ENCODE assay signal across 21 cellular contexts in genomic region chr11:85740464-85741400, GRCh38. TPM values are rescaled to one million over a fixed set of nuclear protein-coding genes. Genes with fewer than 3 reads are reported as not detected.
DNase-seq lines count a peak whose midpoint lies in the region; ATAC-seq and TF ChIP-seq lines count a peak whose summit lies in the region.
"Had no signal": no experiment of that assay in that cellular context is flagged by ENCODE, and none has a peak within 500 bp of the region (broad histone marks: within the 10 kb centered on the region; RNA-seq: fewer than 3 reads in every experiment).

No MANE protein-coding gene starts in this region.

- BruUV-seq in mammary epithelial cell (replicated peaks; lab: Mats Ljungman, UMichigan), result no TSS peak

- H3K4ac ChIP-seq in trophoblast cell (ENCODE audit: low read depth, low read length), result no peak overlapping the region

- in situ Hi-C loops in mammary epithelial cell (cut with MboI; ENCODE audit: low sequenced_read_pairs in 2 of 2), result no loop called here

- intact Hi-C loops in mammary epithelial cell (cut with micrococcal nuclease), result no loop called here

- no peak for TF ChIP-seq CTCF in DND-41 (IDR thresholded peaks at IDR 0.05; ENCODE audit: borderline replicate concordance, extremely low read depth, low read length, poor library complexity, severe bottlenecking)
- no peak for TF ChIP-seq CTCF in RWPE2 (IDR thresholded peaks at IDR 0.05; ENCODE audit: poor library complexity, severe bottlenecking)
- no peak for TF ChIP-seq CTCF in mammary epithelial cell (conservative IDR thresholded peaks at IDR 0.05 in 1 of 2, IDR thresholded peaks at IDR 0.05 in 1 of 2; ENCODE audit: extremely low read depth in 1 of 2, insufficient read depth in 1 of 2, low read depth in 1 of 2, low read length in 2 of 2)

- H3K4me2 ChIP-seq in DND-41 (ENCODE audit: insufficient read depth, low read length) (no peak overlapping the region), trophoblast cell (ENCODE audit: low read length) (no peak overlapping the region), mammary epithelial cell (ENCODE audit: insufficient read depth, low read depth, low read length) (no peak overlapping the region)

- dilution Hi-C loops in mammary epithelial cell (cut with HindIII; ENCODE audit: low sequenced_read_pairs), result no loop called here

- H3K9ac ChIP-seq in DND-41 (ENCODE audit: low read depth, low read length) (no peak overlapping the region), trophoblast cell (ENCODE audit: low read length) (no peak overlapping the region), mammary epithelial cell (ENCODE audit: insufficient read depth, low read length) (no peak overlapping the region)

- no peak for DNase-seq in DND-41
- DNase-seq in RWPE2 (ENCODE audit: low spot score), result no peak
- DNase-seq in dedifferentiated amniotic fluid mesenchymal stem cell (ENCODE audit: extremely low spot score), result peak; percentile 36
- peak; percentile 21 to 82 for DNase-seq in trophoblast cell
- DNase-seq in DMS153 (lab: John Stamatoyannopoulos, UW), result no peak
- DNase-seq in mammary epithelial cell, result no peak
- no peak for DNase-seq in HPDE6-E6E7 (ENCODE audit: extremely low spot score)
- DNase-seq: activated effector memory CD4-positive, alpha-beta T cell treated with anti-CD3 and anti-CD28 coated beads, Interleukin-2, amount 50 U/mL, for 16 hours; DMS53; gastrocnemius medialis; HFFc6; lower lobe of right lung; MG63; NCI-H187; NCI-H510A treated with DMSO at 0.1 percent for 48 hours; nephron progenitor cell; OCI-M1; WERI-Rb-1 had no signal

- no peak overlapping the region for H2BK120ac ChIP-seq in trophoblast cell (ENCODE audit: insufficient read depth, low read length, poor library complexity)

- H3K4me1 ChIP-seq in DND-41 (ENCODE audit: insufficient read depth, low read length), result no peaks in the 10 kb centered on the region
- peaks cover 14% of the 10 kb centered on the region for H3K4me1 ChIP-seq in RWPE2 (ENCODE audit: insufficient read depth, poor library complexity, severe bottlenecking)
- peaks cover 2% of the 10 kb centered on the region in 2 experiments for H3K4me1 ChIP-seq in trophoblast cell (ENCODE audit: control insufficient read depth in 1 of 2, insufficient read depth in 2 of 2, low read length in 2 of 2)
- H3K4me1 ChIP-seq in mammary epithelial cell (ENCODE audit: insufficient read depth, low read length), result peaks cover 18% of the 10 kb centered on the region
- H3K4me1 ChIP-seq: ascending aorta had no signal

- H3K79me1 ChIP-seq in trophoblast cell (ENCODE audit: low read length), result no peaks in the 10 kb centered on the region

- H3K27me3 ChIP-seq in DND-41 (ENCODE audit: insufficient read depth, low read length, poor library complexity) (peaks cover 96% of the 10 kb centered on the region), RWPE2 (ENCODE audit: insufficient read depth, poor library complexity, severe bottlenecking) (no peaks in the 10 kb centered on the region), trophoblast cell (ENCODE audit: insufficient read depth, low read length) (no peaks in the 10 kb centered on the region), mammary epithelial cell (ENCODE audit: insufficient read depth, low read length) (no peaks in the 10 kb centered on the region)
- H3K27me3 ChIP-seq: ascending aorta, gastrocnemius medialis, MG63, right atrium auricular region had no signal

- H3K23ac ChIP-seq in trophoblast cell (ENCODE audit: low read length), result no peak overlapping the region

- no peak overlapping the region for H4K91ac ChIP-seq in trophoblast cell (ENCODE audit: low read depth, low read length)

- no peak overlapping the region for H4K8ac ChIP-seq in trophoblast cell (ENCODE audit: low read depth, low read length)

- no CpG with 5 or more reads among the region's 4 CpGs for WGBS in trophoblast cell (ENCODE audit: extremely low coverage, insufficient coverage, insufficient read length)
- 52% methylated on average over 4 of the region's 4 CpGs for WGBS in mammary epithelial cell (ENCODE audit: low coverage, missing lambda C conversion rate)

- H2AK5ac ChIP-seq in trophoblast cell (ENCODE audit: low read length), result no peak overlapping the region

- no peaks in the 10 kb centered on the region for H3K79me2 ChIP-seq in DND-41 (ENCODE audit: insufficient read depth, low read length)
- H3K79me2 ChIP-seq in trophoblast cell (ENCODE audit: control insufficient read depth, insufficient read depth, low read length, poor library complexity), result no peaks in the 10 kb centered on the region
- no peaks in the 10 kb centered on the region for H3K79me2 ChIP-seq in mammary epithelial cell (ENCODE audit: insufficient read depth, low read length)

- H3K9me3 ChIP-seq in DND-41 (ENCODE audit: insufficient read depth, low read length, severe bottlenecking) (no peaks in the 10 kb centered on the region), RWPE2 (ENCODE audit: severe bottlenecking) (no peaks in the 10 kb centered on the region), trophoblast cell (ENCODE audit: insufficient read depth, low read depth, low read length) (no peaks in the 10 kb centered on the region), mammary epithelial cell (replicated peaks; ENCODE audit: insufficient read depth, low read length) (no peaks in the 10 kb centered on the region)
- H3K9me3 ChIP-seq: ascending aorta, gastrocnemius medialis, lower lobe of right lung, MG63, right atrium auricular region had no signal

- H3K36me3 ChIP-seq in DND-41 (ENCODE audit: insufficient read depth, low read length) (no peaks in the 10 kb centered on the region), RWPE2 (ENCODE audit: low read depth) (no peaks in the 10 kb centered on the region), trophoblast cell (ENCODE audit: control insufficient read depth in 1 of 2, insufficient read depth in 2 of 2, low read length in 2 of 2) (no peaks in the 10 kb centered on the region), mammary epithelial cell (ENCODE audit: insufficient read depth, low read length) (no peaks in the 10 kb centered on the region)
- H3K36me3 ChIP-seq: ascending aorta, gastrocnemius medialis, lower lobe of right lung, MG63, right atrium auricular region, WERI-Rb-1 had no signal

- no peak overlapping the region for H2BK5ac ChIP-seq in trophoblast cell (ENCODE audit: low read depth, low read length, poor library complexity)

- H3K4me3 ChIP-seq in DND-41 (ENCODE audit: low read depth in 1 of 2, low read length in 2 of 2) (no peak overlapping the region), RWPE2 (ENCODE audit: severe bottlenecking) (no peak overlapping the region), trophoblast cell (ENCODE audit: low read depth, low read length) (no peak overlapping the region), mammary epithelial cell (replicated peaks in 1 of 3; ENCODE audit: insufficient read depth in 1 of 3, low read depth in 2 of 3, low read length in 3 of 3) (no peak overlapping the region)
- H3K4me3 ChIP-seq: ascending aorta, gastrocnemius medialis, lower lobe of right lung, MG63, right atrium auricular region had no signal

- H2AFZ ChIP-seq in DND-41 (ENCODE audit: low read depth, low read length) (no peak overlapping the region), trophoblast cell (ENCODE audit: insufficient read depth, low read length, poor library complexity) (no peak overlapping the region), mammary epithelial cell (ENCODE audit: low read depth, low read length) (no peak overlapping the region)

- H3K14ac ChIP-seq in trophoblast cell (ENCODE audit: low read length), result no peak overlapping the region

- H4K20me1 ChIP-seq in DND-41 (ENCODE audit: insufficient read depth, low read length) (peaks cover 37% of the 10 kb centered on the region), mammary epithelial cell (ENCODE audit: insufficient read depth, low read length) (no peaks in the 10 kb centered on the region)

- 0 out of 3 replicates have a peak, but pooled peaks have one; percentile 52 for ATAC-seq in DND-41 (ENCODE audit: insufficient read depth, low read depth)
- 0 out of 3 replicates have a peak, but pooled peaks have one; percentile 25 for ATAC-seq in RWPE2 (ENCODE audit: low read depth)
- no peak for ATAC-seq in GM21423 (IDR thresholded peaks at IDR 0.05; ENCODE audit: unreplicated experiment)
- ATAC-seq: gastrocnemius medialis, lower lobe of right lung had no signal

- CTCF ChIA-PET in mammary epithelial cell (lab: Charles Lee; ENCODE audit: low non-redundant PET), result no interaction called here

- H2BK12ac ChIP-seq in trophoblast cell (ENCODE audit: low read length), result no peak overlapping the region

- H3K27ac ChIP-seq in DND-41 (ENCODE audit: low read length) (no peak overlapping the region), RWPE2 (ENCODE audit: poor library complexity, severe bottlenecking) (no peak overlapping the region), trophoblast cell (ENCODE audit: low read depth, low read length) (no peak overlapping the region), mammary epithelial cell (ENCODE audit: insufficient read depth, low read depth, low read length) (no peak overlapping the region)
- H3K27ac ChIP-seq: ascending aorta, gastrocnemius medialis, lower lobe of right lung, right atrium auricular region, WERI-Rb-1 had no signal

- no peak overlapping the region for H3K18ac ChIP-seq in trophoblast cell (ENCODE audit: low read length)

- H4K12ac ChIP-seq in trophoblast cell (ENCODE audit: low read depth, low read length), result no peak overlapping the region

RNA-seq across cellular contexts. Expression of gene CCDC89, which starts 54.7 kb away (rescaled TPM):
- polyA plus RNA-seq in trophoblast cell (2013), result 0.04 and 0.06 TPM in 2 replicates
- total RNA-seq in mammary epithelial cell, result 1 to 10 TPM in 1 of 2 donors, under 1 TPM in 1; 0.56 to 2.0 TPM
- not detected for polyA plus RNA-seq in mammary epithelial cell
- polyA minus RNA-seq in mammary epithelial cell, result not detected

Comparison
In these comparisons a context has a peak if more than half of its experiments do, and no peak if none do; other contexts are left out.
1. DNase-seq: peak in dedifferentiated amniotic fluid mesenchymal stem cell (single experiment) and trophoblast cell (2 of 2); none in DND-41 (single experiment), RWPE2 (single experiment), DMS153 (single experiment), mammary epithelial cell (single experiment) and HPDE6-E6E7 (single experiment).